ENCODE assay signal across 8 cellular contexts in the genomic region with DNA sequence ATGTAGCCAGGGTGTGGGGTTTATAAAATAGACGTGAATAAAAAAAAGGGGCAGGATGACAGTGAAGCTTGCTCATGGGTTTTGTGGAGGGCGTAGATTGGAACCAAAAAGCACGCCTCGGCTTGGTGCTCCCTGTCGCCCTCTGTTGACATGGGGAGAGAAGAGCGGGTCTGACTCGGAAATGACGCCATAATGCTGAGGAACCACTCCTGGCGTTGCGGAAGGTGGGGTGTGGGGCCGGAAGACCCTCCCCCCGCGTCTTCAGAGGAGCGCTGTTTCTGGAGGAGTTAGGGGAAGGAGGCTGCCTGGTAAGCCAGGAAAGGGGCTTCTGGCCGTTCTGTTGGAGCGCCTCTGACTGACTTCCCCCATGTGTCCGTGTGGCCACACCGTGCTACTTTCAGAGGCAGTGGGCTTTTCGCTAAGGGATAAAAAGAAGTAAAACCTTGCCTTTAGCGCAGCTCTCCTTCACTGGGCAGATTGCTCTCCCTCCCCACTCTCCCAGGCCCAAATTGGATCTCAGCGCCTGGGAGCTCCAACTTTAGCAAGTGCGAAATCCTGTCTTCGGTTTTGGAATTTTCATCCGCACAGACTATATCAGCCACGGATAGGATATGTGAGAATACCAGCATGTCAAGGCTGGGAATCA. TPM values are rescaled to one million over a fixed set of nuclear protein-coding genes. Genes with fewer than 3 reads are reported as not detected.
DNase-seq lines count a peak whose midpoint lies in the region; ATAC-seq and TF ChIP-seq lines count a peak whose summit lies in the region.

No MANE protein-coding gene starts in this region.

- TF ChIP-seq CTCF in LNCAP (IDR thresholded peaks at IDR 0.05) (peak; percentile 64), upper lobe of right lung (IDR thresholded peaks at IDR 0.05) (peak; percentile 79)

- H3K4me3 ChIP-seq in upper lobe of right lung = peak overlapping the region; percentile 76

- DNase-seq in EH (ENCODE audit: low read depth) = peak; percentile 85
- DNase-seq in SW 1271 (lab: John Stamatoyannopoulos, UW) = peak; percentile 20 to 56
- DNase-seq in left cardiac atrium = peak; percentile 83
- peak; percentile 41 to 95 (median 75) for DNase-seq in posterior cingulate gyrus
- DNase-seq in upper lobe of right lung = peak; percentile 91

- no peaks in the 10 kb centered on the region for H3K9me3 ChIP-seq in upper lobe of right lung

- 11 to 19% (median 13%) methylated on average over 25 of the region's 25 CpGs for WGBS in adipose tissue, 3 donors

- no peaks in the 10 kb centered on the region for H3K27me3 ChIP-seq in upper lobe of right lung

- H3K27ac ChIP-seq in adipose tissue (ENCODE audit: low read depth, low read length) = peak overlapping the region; percentile 26
- peak overlapping the region; percentile 82 for H3K27ac ChIP-seq in upper lobe of right lung

- peak; percentile 85 for ATAC-seq in GM21723 (IDR thresholded peaks at IDR 0.05; ENCODE audit: unreplicated experiment)
- ATAC-seq in left cardiac atrium = peak; percentile 92 to 94
- peak; percentile 100 for ATAC-seq in upper lobe of right lung

- peaks cover 10% of the 10 kb centered on the region for H3K36me3 ChIP-seq in upper lobe of right lung

- intact Hi-C loops in left cardiac atrium (cut with DNase I) (no loop called here), posterior cingulate gyrus (cut with DNase I) (no loop called here), upper lobe of right lung (cut with DNase I) (no loop called here)

- H3K4me1 ChIP-seq in upper lobe of right lung = peaks cover 6% of the 10 kb centered on the region

RNA-seq across cellular contexts. Expression of gene PLEKHA3, which starts 42.8 kb away (rescaled TPM):
- 1 to 10 TPM; 1.7 to 7.0 (median 6.1) TPM for polyA plus RNA-seq in adipose tissue
- total RNA-seq in left cardiac atrium (10 to 100 TPM; 34.0 to 54.1 TPM), upper lobe of right lung (36.6 TPM)

RNA-seq across cellular contexts. Expression of gene FKBP7, which starts 44.7 kb away (rescaled TPM):
- polyA plus RNA-seq in adipose tissue = 10 to 100 TPM in 1 of 3 donors, 1 to 10 TPM in 2; 3.5 to 16.1 (median 7.0) TPM
- total RNA-seq in left cardiac atrium (10 to 100 TPM; 12.7 to 13.5 TPM), upper lobe of right lung (7.3 TPM)

Comparison
In these comparisons a context has a peak if more than half of its experiments do, and no peak if none do; other contexts are left out.
1. Peak in every context shown above with its lines: DNase-seq, ATAC-seq, H3K4me3 ChIP-seq and H3K27ac ChIP-seq.
2. DNase-seq: peak in every context shown above with its lines; median percentile 91 in upper lobe of right lung; 85 in EH; 83 in left cardiac atrium; 75 in posterior cingulate gyrus; 38 in SW 1271.